Comparison of ENCODE assay signal across 1 cellular context in the genomic region with DNA sequence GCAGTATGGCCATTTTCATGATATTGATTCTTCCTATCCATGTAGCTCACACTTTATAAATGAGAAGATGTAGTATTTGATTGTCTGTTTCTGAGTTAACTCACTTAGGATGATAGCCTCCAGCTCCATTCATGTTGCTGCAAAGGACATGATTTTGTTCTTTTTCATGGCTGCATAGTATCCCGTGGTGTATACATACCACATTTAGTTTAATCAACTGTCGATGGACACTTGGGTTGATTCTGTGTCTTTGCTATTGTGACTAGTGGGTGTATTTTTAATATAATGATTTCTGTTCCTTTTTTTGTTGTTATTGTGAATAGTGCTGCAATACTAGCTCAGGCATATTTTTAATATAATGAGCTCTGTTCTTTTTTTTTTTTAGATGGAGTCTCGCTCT.
TF ChIP-seq lines count a peak whose summit lies in the region.

No MANE protein-coding gene starts in this region.

TF ChIP-seq in SK-N-SH, 30 proteins besides CTCF, POLR2A, EP300 and RAD21 (continued from another document):
- TF ChIP-seq, protein P1, sequence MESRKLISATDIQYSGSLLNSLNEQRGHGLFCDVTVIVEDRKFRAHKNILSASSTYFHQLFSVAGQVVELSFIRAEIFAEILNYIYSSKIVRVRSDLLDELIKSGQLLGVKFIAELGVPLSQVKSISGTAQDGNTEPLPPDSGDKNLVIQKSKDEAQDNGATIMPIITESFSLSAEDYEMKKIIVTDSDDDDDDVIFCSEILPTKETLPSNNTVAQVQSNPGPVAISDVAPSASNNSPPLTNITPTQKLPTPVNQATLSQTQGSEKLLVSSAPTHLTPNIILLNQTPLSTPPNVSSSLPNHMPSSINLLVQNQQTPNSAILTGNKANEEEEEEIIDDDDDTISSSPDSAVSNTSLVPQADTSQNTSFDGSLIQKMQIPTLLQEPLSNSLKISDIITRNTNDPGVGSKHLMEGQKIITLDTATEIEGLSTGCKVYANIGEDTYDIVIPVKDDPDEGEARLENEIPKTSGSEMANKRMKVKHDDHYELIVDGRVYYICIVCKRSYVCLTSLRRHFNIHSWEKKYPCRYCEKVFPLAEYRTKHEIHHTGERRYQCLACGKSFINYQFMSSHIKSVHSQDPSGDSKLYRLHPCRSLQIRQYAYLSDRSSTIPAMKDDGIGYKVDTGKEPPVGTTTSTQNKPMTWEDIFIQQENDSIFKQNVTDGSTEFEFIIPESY (IDR thresholded peaks at IDR 0.05; ENCODE audit: borderline replicate concordance, low read depth) = no peak
- TF ChIP-seq POLR2AphosphoS5 (IDR thresholded peaks at IDR 0.05; ENCODE audit: low read depth, low read length) = no peak
- no peak for TF ChIP-seq TEAD4 (IDR thresholded peaks at IDR 0.05; ENCODE audit: borderline replicate concordance, insufficient read depth)
- TF ChIP-seq RXRA (IDR thresholded peaks at IDR 0.05; ENCODE audit: borderline replicate concordance, low read depth) = no peak
- no peak for TF ChIP-seq MEF2A (IDR thresholded peaks at IDR 0.05; ENCODE audit: borderline replicate concordance, low read depth)
- no peak for TF ChIP-seq FOXJ3 (CRISPR knock-in tag; IDR thresholded peaks at IDR 0.05)
- no peak for TF ChIP-seq ELF1 (IDR thresholded peaks at IDR 0.05)
- TF ChIP-seq GABPA (IDR thresholded peaks at IDR 0.05; ENCODE audit: low read depth) = no peak
- TF ChIP-seq, protein P2, sequence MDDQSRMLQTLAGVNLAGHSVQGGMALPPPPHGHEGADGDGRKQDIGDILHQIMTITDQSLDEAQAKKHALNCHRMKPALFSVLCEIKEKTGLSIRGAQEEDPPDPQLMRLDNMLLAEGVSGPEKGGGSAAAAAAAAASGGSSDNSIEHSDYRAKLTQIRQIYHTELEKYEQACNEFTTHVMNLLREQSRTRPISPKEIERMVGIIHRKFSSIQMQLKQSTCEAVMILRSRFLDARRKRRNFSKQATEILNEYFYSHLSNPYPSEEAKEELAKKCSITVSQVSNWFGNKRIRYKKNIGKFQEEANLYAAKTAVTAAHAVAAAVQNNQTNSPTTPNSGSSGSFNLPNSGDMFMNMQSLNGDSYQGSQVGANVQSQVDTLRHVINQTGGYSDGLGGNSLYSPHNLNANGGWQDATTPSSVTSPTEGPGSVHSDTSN (IDR thresholded peaks at IDR 0.05) = no peak
- no peak for TF ChIP-seq JUND (IDR thresholded peaks at IDR 0.05)
- TF ChIP-seq NFIC (IDR thresholded peaks at IDR 0.05; ENCODE audit: borderline replicate concordance) = no peak
- no peak for TF ChIP-seq TAF1 (IDR thresholded peaks at IDR 0.05; ENCODE audit: borderline replicate concordance, low read depth, low read length)
TF ChIP-seq in SK-N-SH: peak in this region for 0.
